Comparison of ENCODE assay signal across 1 cellular context in the genomic region with DNA sequence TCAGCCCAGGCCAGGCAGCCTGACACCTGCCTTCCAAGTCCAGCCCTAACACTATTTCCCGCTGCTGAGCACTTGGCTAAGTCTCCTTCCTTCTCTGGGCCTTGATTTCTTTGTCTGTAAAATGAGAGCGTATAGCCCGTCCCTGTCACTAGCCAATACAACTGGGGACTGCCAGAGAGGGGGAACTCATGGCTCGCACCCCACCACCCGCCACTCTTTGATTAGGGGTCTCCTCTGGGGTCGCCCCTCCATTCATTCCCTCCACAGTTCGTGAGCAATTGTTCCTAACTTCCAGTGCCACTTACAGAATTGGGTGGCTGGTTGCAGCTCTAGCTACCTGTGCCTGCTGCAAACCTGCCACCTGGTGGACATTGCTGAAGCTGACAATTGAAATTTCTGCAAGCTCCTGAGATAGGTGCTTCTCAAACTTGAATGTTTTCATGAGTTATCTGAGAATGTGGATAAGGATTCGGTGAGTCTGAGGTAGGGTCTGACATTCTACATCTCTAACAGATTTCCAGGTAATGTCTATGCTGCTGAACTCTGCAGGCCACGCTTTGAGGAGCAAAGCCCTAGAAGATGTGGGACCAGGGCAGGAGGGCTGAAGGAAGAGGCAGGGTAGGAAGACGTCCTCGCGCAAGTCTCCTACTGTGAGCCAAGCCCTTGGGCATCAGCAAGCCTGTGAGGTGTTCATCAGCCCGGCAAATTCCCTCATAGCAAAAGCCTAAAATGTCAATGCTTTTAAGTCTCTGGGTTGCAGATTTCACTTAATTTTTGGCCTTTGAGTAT.
TF ChIP-seq lines count a peak whose summit lies in the region.

No MANE protein-coding gene starts in this region.

TF ChIP-seq in Ishikawa, 13 proteins besides CTCF, POLR2A, EP300 and RAD21 (continued from another document):
- TF ChIP-seq TCF12 (IDR thresholded peaks at IDR 0.05; ENCODE audit: low read depth) (no peak), NFIC (IDR thresholded peaks at IDR 0.05) (no peak), TEAD4 (IDR thresholded peaks at IDR 0.05) (no peak)
- TF ChIP-seq, protein P1, sequence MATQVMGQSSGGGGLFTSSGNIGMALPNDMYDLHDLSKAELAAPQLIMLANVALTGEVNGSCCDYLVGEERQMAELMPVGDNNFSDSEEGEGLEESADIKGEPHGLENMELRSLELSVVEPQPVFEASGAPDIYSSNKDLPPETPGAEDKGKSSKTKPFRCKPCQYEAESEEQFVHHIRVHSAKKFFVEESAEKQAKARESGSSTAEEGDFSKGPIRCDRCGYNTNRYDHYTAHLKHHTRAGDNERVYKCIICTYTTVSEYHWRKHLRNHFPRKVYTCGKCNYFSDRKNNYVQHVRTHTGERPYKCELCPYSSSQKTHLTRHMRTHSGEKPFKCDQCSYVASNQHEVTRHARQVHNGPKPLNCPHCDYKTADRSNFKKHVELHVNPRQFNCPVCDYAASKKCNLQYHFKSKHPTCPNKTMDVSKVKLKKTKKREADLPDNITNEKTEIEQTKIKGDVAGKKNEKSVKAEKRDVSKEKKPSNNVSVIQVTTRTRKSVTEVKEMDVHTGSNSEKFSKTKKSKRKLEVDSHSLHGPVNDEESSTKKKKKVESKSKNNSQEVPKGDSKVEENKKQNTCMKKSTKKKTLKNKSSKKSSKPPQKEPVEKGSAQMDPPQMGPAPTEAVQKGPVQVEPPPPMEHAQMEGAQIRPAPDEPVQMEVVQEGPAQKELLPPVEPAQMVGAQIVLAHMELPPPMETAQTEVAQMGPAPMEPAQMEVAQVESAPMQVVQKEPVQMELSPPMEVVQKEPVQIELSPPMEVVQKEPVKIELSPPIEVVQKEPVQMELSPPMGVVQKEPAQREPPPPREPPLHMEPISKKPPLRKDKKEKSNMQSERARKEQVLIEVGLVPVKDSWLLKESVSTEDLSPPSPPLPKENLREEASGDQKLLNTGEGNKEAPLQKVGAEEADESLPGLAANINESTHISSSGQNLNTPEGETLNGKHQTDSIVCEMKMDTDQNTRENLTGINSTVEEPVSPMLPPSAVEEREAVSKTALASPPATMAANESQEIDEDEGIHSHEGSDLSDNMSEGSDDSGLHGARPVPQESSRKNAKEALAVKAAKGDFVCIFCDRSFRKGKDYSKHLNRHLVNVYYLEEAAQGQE (IDR thresholded peaks at IDR 0.05; ENCODE audit: low read depth) = no peak
